ENCODE assay signal across 26 cellular contexts in the genomic region with DNA sequence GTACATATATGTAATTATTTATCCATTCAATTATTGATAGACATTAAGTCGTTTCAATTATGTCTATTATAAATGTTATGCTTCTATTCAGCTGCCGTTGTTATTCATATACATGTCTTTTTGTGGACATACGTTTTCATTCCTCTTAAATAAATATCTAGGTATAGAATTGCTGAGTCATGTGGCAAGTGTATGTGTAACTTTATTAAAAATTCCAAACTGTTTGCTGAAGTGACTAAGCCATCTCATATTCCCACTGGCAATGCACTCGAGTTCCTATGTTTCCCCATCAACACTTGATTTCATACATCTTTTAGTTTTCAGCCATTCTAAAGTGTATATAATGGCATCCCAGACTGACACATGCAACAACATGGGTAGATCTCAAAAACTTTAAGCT.
"Had no signal": no experiment of that assay in that cellular context is flagged by ENCODE, and none has a peak within 500 bp of the region (broad histone marks: within the 10 kb centered on the region; RNA-seq: fewer than 3 reads in every experiment).

No MANE protein-coding gene starts in this region.

- H3K27me3 ChIP-seq: esophagus squamous epithelium, neural progenitor cell, right atrium auricular region, sigmoid colon, testis, tibial artery had no signal

- H3K27ac ChIP-seq: esophagus squamous epithelium, neural progenitor cell, prostate gland, right atrium auricular region, sigmoid colon, testis, tibial artery had no signal

- DNase-seq: effector memory CD4-positive, alpha-beta T cell; erythroblast; esophagus squamous epithelium; foreskin melanocyte; hypothalamus; immature natural killer cell; left ventricle myocardium superior; mesenchymal stem cell; mucosa of descending colon; naive B cell; sigmoid colon; stimulated activated CD4-positive, alpha-beta T cell treated with anti-CD3 and anti-CD28 coated beads, Interleukin-2, amount 100 ng/mL, for 24 hours; stimulated activated CD4-positive, alpha-beta T cell treated with anti-CD3 and anti-CD28 coated beads, Interleukin-4, amount 100 ng/mL, for 4 hours; stimulated activated naive CD8-positive, alpha-beta T cell treated with anti-CD3 and anti-CD28 coated beads, Interleukin-15, Interleukin-2, amounts not matched to agents 100 U/mL and 50 U/mL, for 24 hours; substantia nigra; testis; tibial artery had no signal

- ATAC-seq: left ventricle myocardium superior; mucosa of descending colon; natural killer cell treated with Interleukin-12 subunit alpha and Interleukin-12 subunit beta and Interleukin-15 and Interleukin-18, amount 100 ng/mL, for 72 hours; stimulated activated memory B cell treated with anti-CD40 and anti-IgM and Interleukin-4, amounts not matched to agents 10 μg/mL and 1 μg/mL and 100 μg/mL, for 72 hours; stimulated activated naive CD8-positive, alpha-beta T cell treated with anti-CD3 and anti-CD28 coated beads, Interleukin-15, Interleukin-2, amounts not matched to agents 100 U/mL and 50 U/mL, for 24 hours had no signal

- H3K9me3 ChIP-seq: esophagus squamous epithelium, mucosa of descending colon, prostate gland, right atrium auricular region, sigmoid colon, testis, tibial artery had no signal

- H3K27ac Mint-ChIP-seq: dendritic cell treated with granulocyte-macrophage colony-stimulating factor and Interleukin-4, amounts not matched to agents 40 ng/mL and 50 ng/mL, for 4 days; immature natural killer cell; mesothelial cell of epicardium; naive B cell; natural killer cell treated with Interleukin-12 subunit alpha and Interleukin-12 subunit beta and Interleukin-15 and Interleukin-18, amount 100 ng/mL, for 72 hours; neural progenitor cell; stimulated activated memory B cell treated with anti-CD40 and anti-IgM and Interleukin-4, amounts not matched to agents 10 μg/mL and 1 μg/mL and 100 μg/mL, for 72 hours; type B pancreatic cell had no signal

- H3K4me3 ChIP-seq: esophagus squamous epithelium, lung, mucosa of descending colon, neural progenitor cell, prostate gland, right atrium auricular region, sigmoid colon, testis, tibial artery had no signal

- H3K4me1 ChIP-seq: esophagus squamous epithelium, neural progenitor cell, prostate gland, right atrium auricular region, sigmoid colon, testis, tibial artery had no signal

- H3K4me1 Mint-ChIP-seq: immature natural killer cell; mesothelial cell of epicardium; naive B cell; stimulated activated memory B cell treated with anti-CD40 and anti-IgM and Interleukin-4, amounts not matched to agents 10 μg/mL and 1 μg/mL and 100 μg/mL, for 72 hours had no signal

- H3K4me3 Mint-ChIP-seq: dendritic cell treated with granulocyte-macrophage colony-stimulating factor and Interleukin-4, amounts not matched to agents 40 ng/mL and 50 ng/mL, for 4 days; immature natural killer cell; mesothelial cell of epicardium; naive B cell; natural killer cell treated with Interleukin-12 subunit alpha and Interleukin-12 subunit beta and Interleukin-15 and Interleukin-18, amount 100 ng/mL, for 72 hours; neural progenitor cell; stimulated activated memory B cell treated with anti-CD40 and anti-IgM and Interleukin-4, amounts not matched to agents 10 μg/mL and 1 μg/mL and 100 μg/mL, for 72 hours; type B pancreatic cell had no signal

- H2AFZ ChIP-seq: neural progenitor cell had no signal

- H3K4me2 ChIP-seq: neural progenitor cell had no signal

- H3K36me3 ChIP-seq: esophagus squamous epithelium, neural progenitor cell, prostate gland, right atrium auricular region, sigmoid colon, tibial artery had no signal

- H3K36me3 Mint-ChIP-seq: immature natural killer cell; mesothelial cell of epicardium; naive B cell; stimulated activated memory B cell treated with anti-CD40 and anti-IgM and Interleukin-4, amounts not matched to agents 10 μg/mL and 1 μg/mL and 100 μg/mL, for 72 hours; type B pancreatic cell had no signal

- H3K27me3 Mint-ChIP-seq: dendritic cell treated with granulocyte-macrophage colony-stimulating factor and Interleukin-4, amounts not matched to agents 40 ng/mL and 50 ng/mL, for 4 days; naive B cell; natural killer cell treated with Interleukin-12 subunit alpha and Interleukin-12 subunit beta and Interleukin-15 and Interleukin-18, amount 100 ng/mL, for 72 hours; stimulated activated memory B cell treated with anti-CD40 and anti-IgM and Interleukin-4, amounts not matched to agents 10 μg/mL and 1 μg/mL and 100 μg/mL, for 72 hours; type B pancreatic cell had no signal

- H3K9ac ChIP-seq: neural progenitor cell had no signal
